21 cellular contexts compared by ENCODE assay signal in genomic region chr6:19771753-19772336, GRCh38.
DNase-seq lines count a peak whose midpoint lies in the region; TF ChIP-seq lines count a peak whose summit lies in the region.
"Had no signal": no experiment of that assay in that cellular context is flagged by ENCODE, and none has a peak within 500 bp of the region (broad histone marks: within the 10 kb centered on the region; RNA-seq: fewer than 3 reads in every experiment).

No MANE protein-coding gene starts in this region.

- CTCF ChIA-PET in mammary epithelial cell (lab: Charles Lee; ENCODE audit: low non-redundant PET): interaction anchor here (0.6 kb wide), 1 partner anchor 8 kb away, joined by 3 read pairs; no protein-coding TSS in a partner anchor
- CTCF ChIA-PET in CD8-positive, alpha-beta memory T cell (lab: Charles Lee): no interaction called here
- CTCF ChIA-PET in activated naive CD4-positive, alpha-beta T cell treated with anti-CD3 and anti-CD28 coated beads, Interleukin-2, amount 10 ng/mL, durations not matched to agents 7 days and 5 days (lab: Charles Lee): no interaction called here

- H3K4me3 ChIP-seq in mammary epithelial cell (replicated peaks in 1 of 3; ENCODE audit: insufficient read depth in 1 of 3, low read depth in 2 of 3, low read length in 3 of 3): no peak overlapping the region
- H3K4me3 ChIP-seq in CD8-positive, alpha-beta memory T cell (ENCODE audit: low read length): no peak overlapping the region
- H3K4me3 ChIP-seq: thyroid gland had no signal

- no peak overlapping the region for H2AFZ ChIP-seq in mammary epithelial cell (ENCODE audit: low read depth, low read length)

- in situ Hi-C loops in mammary epithelial cell (cut with MboI; ENCODE audit: low sequenced_read_pairs in 2 of 2): no loop called here

- no peaks in the 10 kb centered on the region for H3K36me3 Mint-ChIP-seq in CD8-positive, alpha-beta memory T cell
- no peaks in the 10 kb centered on the region for H3K36me3 Mint-ChIP-seq in activated naive CD4-positive, alpha-beta T cell treated with anti-CD3 and anti-CD28 coated beads, Interleukin-2, amount 10 ng/mL, durations not matched to agents 7 days and 5 days
- H3K36me3 Mint-ChIP-seq: CD14-positive monocyte had no signal

- no peak overlapping the region for H3K9ac ChIP-seq in mammary epithelial cell (ENCODE audit: insufficient read depth, low read length)

- H3K4me2 ChIP-seq in mammary epithelial cell (ENCODE audit: insufficient read depth, low read depth, low read length): no peak overlapping the region

- H3K27ac ChIP-seq in mammary epithelial cell (ENCODE audit: insufficient read depth, low read depth, low read length): no peak overlapping the region
- H3K27ac ChIP-seq in CD8-positive, alpha-beta memory T cell (ENCODE audit: low read depth, low read length): no peak overlapping the region
- H3K27ac ChIP-seq: thyroid gland had no signal

- dilution Hi-C loops in mammary epithelial cell (cut with HindIII; ENCODE audit: low sequenced_read_pairs): no loop called here

- H3K4me3 Mint-ChIP-seq in CD8-positive, alpha-beta memory T cell: no peak overlapping the region
- H3K4me3 Mint-ChIP-seq in activated naive CD4-positive, alpha-beta T cell treated with anti-CD3 and anti-CD28 coated beads, Interleukin-2, amount 10 ng/mL, durations not matched to agents 7 days and 5 days: no peak overlapping the region
- H3K4me3 Mint-ChIP-seq: activated naive CD4-positive, alpha-beta T cell treated with anti-CD3 and anti-CD28 coated beads for 36 hours; CD14-positive monocyte; dendritic cell treated with granulocyte-macrophage colony-stimulating factor and Interleukin-4, amounts not matched to agents 40 ng/mL and 50 ng/mL, for 4 days; nephron had no signal

- no peaks in the 10 kb centered on the region for H3K4me1 ChIP-seq in mammary epithelial cell (ENCODE audit: insufficient read depth, low read length)
- H3K4me1 ChIP-seq in CD8-positive, alpha-beta memory T cell (ENCODE audit: insufficient read depth, low read length): no peaks in the 10 kb centered on the region
- H3K4me1 ChIP-seq: thyroid gland had no signal

- intact Hi-C loops in mammary epithelial cell (cut with micrococcal nuclease): no loop called here

- H3K27me3 Mint-ChIP-seq in CD8-positive, alpha-beta memory T cell: peaks cover 0 to 2% of the 10 kb centered on the region in 2 donors
- H3K27me3 Mint-ChIP-seq in activated naive CD4-positive, alpha-beta T cell treated with anti-CD3 and anti-CD28 coated beads, Interleukin-2, amount 10 ng/mL, durations not matched to agents 7 days and 5 days: no peaks in the 10 kb centered on the region
- H3K27me3 Mint-ChIP-seq: dendritic cell treated with granulocyte-macrophage colony-stimulating factor and Interleukin-4, amounts not matched to agents 40 ng/mL and 50 ng/mL, for 4 days; progenitor cell of endocrine pancreas had no signal

- no peak overlapping the region for H3K27ac Mint-ChIP-seq in CD8-positive, alpha-beta memory T cell
- no peak overlapping the region for H3K27ac Mint-ChIP-seq in activated naive CD4-positive, alpha-beta T cell treated with anti-CD3 and anti-CD28 coated beads, Interleukin-2, amount 10 ng/mL, durations not matched to agents 7 days and 5 days
- H3K27ac Mint-ChIP-seq: activated naive CD4-positive, alpha-beta T cell treated with anti-CD3 and anti-CD28 coated beads for 36 hours; dendritic cell treated with granulocyte-macrophage colony-stimulating factor and Interleukin-4, amounts not matched to agents 40 ng/mL and 50 ng/mL, for 4 days; nephron; progenitor cell of endocrine pancreas had no signal

- H3K27me3 ChIP-seq in mammary epithelial cell (ENCODE audit: insufficient read depth, low read length): no peaks in the 10 kb centered on the region
- no peaks in the 10 kb centered on the region for H3K27me3 ChIP-seq in CD8-positive, alpha-beta memory T cell (ENCODE audit: insufficient read depth, low read length, poor library complexity, severe bottlenecking)
- H3K27me3 ChIP-seq: thyroid gland had no signal

- no peaks in the 10 kb centered on the region for H4K20me1 ChIP-seq in mammary epithelial cell (ENCODE audit: insufficient read depth, low read length)

- POLR2A ChIA-PET in CD8-positive, alpha-beta memory T cell (lab: Charles Lee): no interaction called here

- H3K4me1 Mint-ChIP-seq in CD8-positive, alpha-beta memory T cell: no peaks in the 10 kb centered on the region
- no peaks in the 10 kb centered on the region for H3K4me1 Mint-ChIP-seq in activated naive CD4-positive, alpha-beta T cell treated with anti-CD3 and anti-CD28 coated beads, Interleukin-2, amount 10 ng/mL, durations not matched to agents 7 days and 5 days
- H3K4me1 Mint-ChIP-seq: CD14-positive monocyte, nephron had no signal

- no peaks in the 10 kb centered on the region for H3K36me3 ChIP-seq in mammary epithelial cell (ENCODE audit: insufficient read depth, low read length)
- no peaks in the 10 kb centered on the region for H3K36me3 ChIP-seq in CD8-positive, alpha-beta memory T cell (ENCODE audit: insufficient read depth, low read length)
- H3K36me3 ChIP-seq: thyroid gland had no signal

- WGBS in mammary epithelial cell (ENCODE audit: low coverage, missing lambda C conversion rate): 80% methylated on average over 5 of the region's 5 CpGs

- H3K9me3 Mint-ChIP-seq in CD8-positive, alpha-beta memory T cell: peaks cover 2 to 8% (median 3%) of the 10 kb centered on the region in 5 donors
- H3K9me3 Mint-ChIP-seq in activated naive CD4-positive, alpha-beta T cell treated with anti-CD3 and anti-CD28 coated beads, Interleukin-2, amount 10 ng/mL, durations not matched to agents 7 days and 5 days: no peaks in the 10 kb centered on the region

- no peaks in the 10 kb centered on the region for H3K79me2 ChIP-seq in mammary epithelial cell (ENCODE audit: insufficient read depth, low read length)

- DNase-seq in Daoy (ENCODE audit: low read depth): peak; percentile 4
- DNase-seq in LHCN-M2 (ENCODE audit: low read depth): peak; percentile 52
- peak; percentile 25 for DNase-seq in mammary epithelial cell
- peak; percentile 28 for DNase-seq in myocyte (ENCODE audit: low read depth)
- no peak for DNase-seq in CD8-positive, alpha-beta memory T cell
- no peak for DNase-seq in activated naive CD4-positive, alpha-beta T cell treated with anti-CD3 and anti-CD28 coated beads, Interleukin-2, amount 10 ng/mL, durations not matched to agents 7 days and 5 days
- no peak for DNase-seq in stimulated activated CD4-positive, alpha-beta T cell treated with anti-CD3 and anti-CD28 coated beads, Interleukin-2, amount 100 ng/mL, for 24 hours
- no peak for DNase-seq in epidermal melanocyte (ENCODE audit: insufficient read length, low spot score)
- DNase-seq: activated CD4-positive, alpha-beta T cell treated with anti-CD3 and anti-CD28 coated beads, Interleukin-2, amount 50 U/mL, for 1 hour; activated naive CD4-positive, alpha-beta T cell treated with anti-CD3 and anti-CD28 coated beads for 36 hours; activated T-cell treated with anti-CD3 and anti-CD28 coated beads for 4 hours; DMS79 treated with DMSO at 0.1 percent for 48 hours; islet precursor cell; NCI-H187 treated with DMSO at 0.1 percent for 48 hours; NCI-H524; T1000; thyroid gland had no signal

- no peak for TF ChIP-seq CTCF in mammary epithelial cell (conservative IDR thresholded peaks at IDR 0.05 in 1 of 2, IDR thresholded peaks at IDR 0.05 in 1 of 2; ENCODE audit: extremely low read depth in 1 of 2, insufficient read depth in 1 of 2, low read depth in 1 of 2, low read length in 2 of 2)

- H3K9me3 ChIP-seq in mammary epithelial cell (replicated peaks; ENCODE audit: insufficient read depth, low read length): no peaks in the 10 kb centered on the region
- H3K9me3 ChIP-seq in CD8-positive, alpha-beta memory T cell (ENCODE audit: low read length): no peaks in the 10 kb centered on the region
- H3K9me3 ChIP-seq: thyroid gland had no signal

- no TSS peak for BruUV-seq in mammary epithelial cell (replicated peaks; lab: Mats Ljungman, UMichigan)

Comparison
In these comparisons a context has a peak if more than half of its experiments do, and no peak if none do; other contexts are left out.
1. DNase-seq: peak in Daoy (single experiment), LHCN-M2 (single experiment), mammary epithelial cell (single experiment) and myocyte (single experiment); none in CD8-positive, alpha-beta memory T cell (0 of 5), activated naive CD4-positive, alpha-beta T cell treated with anti-CD3 and anti-CD28 coated beads, Interleukin-2, amount 10 ng/mL, durations not matched to agents 7 days and 5 days (single experiment), stimulated activated CD4-positive, alpha-beta T cell treated with anti-CD3 and anti-CD28 coated beads, Interleukin-2, amount 100 ng/mL, for 24 hours (0 of 2) and epidermal melanocyte (single experiment).